Comparison of ENCODE assay signal across 8 cellular contexts in the genomic region with DNA sequence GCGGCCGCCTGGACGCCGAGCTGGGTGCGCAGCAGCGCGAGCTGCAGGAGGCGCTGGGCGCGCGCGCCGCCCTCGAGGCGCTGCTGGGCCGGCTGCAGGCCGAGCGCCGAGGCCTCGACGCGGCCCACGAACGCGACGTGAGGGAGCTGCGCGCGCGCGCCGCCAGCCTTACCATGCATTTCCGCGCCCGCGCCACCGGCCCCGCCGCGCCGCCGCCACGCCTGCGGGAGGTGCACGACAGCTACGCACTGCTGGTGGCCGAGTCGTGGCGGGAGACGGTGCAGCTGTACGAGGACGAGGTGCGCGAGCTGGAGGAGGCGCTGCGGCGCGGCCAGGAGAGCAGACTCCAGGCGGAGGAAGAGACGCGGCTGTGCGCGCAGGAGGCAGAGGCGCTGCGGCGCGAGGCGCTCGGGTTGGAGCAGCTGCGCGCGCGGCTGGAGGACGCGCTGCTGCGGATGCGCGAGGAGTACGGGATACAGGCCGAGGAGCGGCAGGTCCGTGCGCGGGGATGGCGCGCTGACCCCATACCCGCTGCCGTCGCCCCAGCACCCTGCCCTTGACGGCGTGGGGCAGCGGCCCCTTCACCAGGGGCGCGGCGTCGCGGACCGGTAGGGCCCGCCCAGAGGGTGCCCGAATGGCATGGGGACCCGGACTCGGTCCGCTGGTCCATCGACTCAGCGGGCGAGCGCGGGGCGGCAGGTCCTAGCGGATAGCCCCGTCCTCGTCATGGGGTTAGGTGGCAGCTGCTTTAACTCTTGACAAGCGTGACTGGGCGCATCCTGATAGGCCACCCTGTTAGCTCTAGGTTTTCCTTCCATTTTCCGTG. TPM values are rescaled to one million over a fixed set of nuclear protein-coding genes. Genes with fewer than 3 reads are reported as not detected.
A peak's percentile ranks its signal among the peaks of the same experiment; 100 is the strongest.
DNase-seq lines count a peak whose midpoint lies in the region; ATAC-seq, FAIRE-seq and TF ChIP-seq lines count a peak whose summit lies in the region.

No MANE protein-coding gene starts in this region.

- DNase-seq in AG04450 (ENCODE audit: low read depth, low spot score) (no peak), Peyer's patch (peak in 2 of 3 donors; percentile 54 to 68), kidney (peak; percentile 84), small intestine (peak; percentile 65), HuH-7.5 (ENCODE audit: low spot score) (no peak)

- H3K27me3 Mint-ChIP-seq in brain = peaks cover 45% of the 10 kb centered on the region

- no peak overlapping the region for H3K9ac ChIP-seq in kidney (ENCODE audit: low read length in 2 of 2)

- H3K4me3 Mint-ChIP-seq in brain = peak overlapping the region; percentile 79 to 84 (median 81)

- peaks cover 7% of the 10 kb centered on the region for H3K27me3 ChIP-seq in AG04450 (ENCODE audit: control insufficient read depth, insufficient read depth, low read length)
- no peaks in the 10 kb centered on the region for H3K27me3 ChIP-seq in Peyer's patch
- no peaks in the 10 kb centered on the region for H3K27me3 ChIP-seq in small intestine (ENCODE audit: control insufficient read depth in 2 of 2, insufficient read depth in 2 of 2, low read length in 2 of 2)

- 2% methylated on average over 55 to 115 of the region's 115 CpGs for WGBS in small intestine, 3 donors

- CTCF ChIA-PET in AG04450 (lab: Charles Lee) = interaction anchor here (0.5 to 3.0 kb wide), 21 partner anchors 8 to 706 kb away, joined by 3 to 26 read pairs (median 3); no protein-coding TSS in a partner anchor

- TF ChIP-seq CTCF in AG04450 (IDR thresholded peaks at IDR 0.05; ENCODE audit: low read depth, low read length) (no peak), Peyer's patch (IDR thresholded peaks at IDR 0.05) (peak in 1 of 6 experiments; percentile 1), brain (conservative IDR thresholded peaks at IDR 0.05) (no peak), kidney (IDR thresholded peaks at IDR 0.05; ENCODE audit: borderline replicate concordance, extremely low read depth, insufficient read depth) (no peak)

- no peak for TF ChIP-seq POLR2A in Peyer's patch (IDR thresholded peaks at IDR 0.05)

- POLR2A ChIA-PET in AG04450 (lab: Yijun Ruan, JAX) = interaction anchor here (0.5 to 1.9 kb wide), 4 partner anchors 18 to 294 kb away, joined by 4 to 7 read pairs (median 6); a partner anchor contains a TSS

- peak overlapping the region in 2 of 5 experiments; percentile 28 to 51 for H3K27ac Mint-ChIP-seq in brain

- intact Hi-C loops in kidney (cut with DNase I) = no loop called here

- H3K4me3 ChIP-seq in AG04450 (ENCODE audit: low read depth, low read length) (peak overlapping the region; percentile 62), Peyer's patch (peak overlapping the region; percentile 34 to 76 (median 57)), kidney (ENCODE audit: low read length in 2 of 2) (peak overlapping the region; percentile 14 to 55), small intestine (ENCODE audit: low read depth in 1 of 2, low read length in 2 of 2) (peak overlapping the region; percentile 32 to 58)

- H3K27ac ChIP-seq in AG04450 (ENCODE audit: low read depth, low read length) (peak overlapping the region; percentile 70), Peyer's patch (peak overlapping the region; percentile 38 to 87 (median 63)), kidney (ENCODE audit: low read depth in 2 of 2, low read length in 2 of 2) (no peak overlapping the region), small intestine (ENCODE audit: low read depth in 1 of 2, low read length in 1 of 2) (peak overlapping the region; percentile 42 to 65)

- H3K36me3 ChIP-seq in Peyer's patch (no peaks in the 10 kb centered on the region), kidney (ENCODE audit: control insufficient read depth in 1 of 2, insufficient read depth in 2 of 2, low read length in 2 of 2) (no peaks in the 10 kb centered on the region), small intestine (ENCODE audit: control insufficient read depth in 2 of 2, insufficient read depth in 2 of 2, low read length in 2 of 2) (no peaks in the 10 kb centered on the region)

- peaks cover 0 to 15% (median 2%) of the 10 kb centered on the region in 4 donors for H3K4me1 ChIP-seq in Peyer's patch
- peaks cover 0 to 4% of the 10 kb centered on the region in 2 donors for H3K4me1 ChIP-seq in kidney (ENCODE audit: control insufficient read depth in 1 of 2, insufficient read depth in 1 of 2, low read depth in 1 of 2, low read length in 2 of 2)
- H3K4me1 ChIP-seq in small intestine (ENCODE audit: control insufficient read depth in 2 of 2, insufficient read depth in 1 of 2, low read depth in 1 of 2, low read length in 1 of 2) = no peaks in the 10 kb centered on the region

- no peaks in the 10 kb centered on the region for H3K36me3 Mint-ChIP-seq in brain

- peak; percentile 23 for ATAC-seq in GM18861 (IDR thresholded peaks at IDR 0.05; ENCODE audit: unreplicated experiment)
- peak; percentile 38 for ATAC-seq in HG03097 (IDR thresholded peaks at IDR 0.05; ENCODE audit: low FRiP score, unreplicated experiment)

- no peaks in the 10 kb centered on the region for H3K9me3 ChIP-seq in AG04450 (ENCODE audit: control insufficient read depth, insufficient read depth, low read length)
- no peaks in the 10 kb centered on the region for H3K9me3 ChIP-seq in Peyer's patch
- H3K9me3 ChIP-seq in kidney (ENCODE audit: control insufficient read depth in 1 of 2, low read length in 2 of 2) = no peaks in the 10 kb centered on the region
- H3K9me3 ChIP-seq in small intestine (ENCODE audit: control insufficient read depth, low read depth) = no peaks in the 10 kb centered on the region

- FAIRE-seq in kidney (lab: Jason Lieb, UNC) (no peak), small intestine (lab: Jason Lieb, UNC) (no peak)

- peaks cover 0 to 3% (median 0%) of the 10 kb centered on the region in 5 experiments for H3K9me3 Mint-ChIP-seq in brain

- peaks cover 34% of the 10 kb centered on the region for H3K4me1 Mint-ChIP-seq in brain

RNA-seq across cellular contexts. Expression of a gene that starts 0.8 kb away (rescaled TPM):
- polyA plus RNA-seq in AG04450 (2011; rRNA removed) (3.2 and 3.6 TPM in 2 replicates), brain (ENCODE audit: insufficient read depth, low read depth, low replicate concordance) (20.2 TPM), kidney (ENCODE audit: insufficient read depth, low read depth, low replicate concordance) (4.5 TPM), small intestine (10 to 100 TPM in 1 of 3 donors, 1 to 10 TPM in 2; 2.9 to 18.1 (median 3.5) TPM)
- 5.4 and 5.7 TPM in 2 replicates for polyA minus RNA-seq in AG04450 (2011; rRNA and poly(A)+ RNA removed)
- total RNA-seq in Peyer's patch (10 to 100 TPM in 3 of 4 donors, 1 to 10 TPM in 1; 6.0 to 38.5 (median 15.6) TPM), kidney (23.2 TPM)

Comparison
In these comparisons a context has a peak if more than half of its experiments do, and no peak if none do; other contexts are left out.
1. DNase-seq: peak in Peyer's patch (2 of 3), kidney (single experiment) and small intestine (single experiment); none in AG04450 (single experiment) and HuH-7.5 (single experiment).
2. H3K27ac ChIP-seq: peak in AG04450 (single experiment), Peyer's patch (4 of 4) and small intestine (2 of 2); none in kidney (0 of 2).
3. Peak in every context shown above with its lines, with median percentiles within 50 percentile points of each other: H3K4me3 ChIP-seq.